11 cellular contexts compared by ENCODE assay signal in genomic region chr11:1917523-1918435, GRCh38. TPM values are rescaled to one million over a fixed set of nuclear protein-coding genes. Genes with fewer than 3 reads are reported as not detected.
DNase-seq lines count a peak whose midpoint lies in the region; ATAC-seq, FAIRE-seq and TF ChIP-seq lines count a peak whose summit lies in the region.
"Had no signal": no experiment of that assay in that cellular context is flagged by ENCODE, and none has a peak within 500 bp of the region (broad histone marks: within the 10 kb centered on the region; RNA-seq: fewer than 3 reads in every experiment).

No MANE protein-coding gene starts in this region.

- H4K8ac ChIP-seq in H1 (ENCODE audit: extremely low read depth, insufficient read depth, low read length), result peak overlapping the region; percentile 77

- no peak overlapping the region for H3K9ac ChIP-seq in HCT116 (ENCODE audit: low read length)
- no peak overlapping the region for H3K9ac ChIP-seq in H1 (replicated peaks in 1 of 4; ENCODE audit: extremely low read depth in 1 of 4, low read depth in 3 of 4, low read length in 3 of 4)

- RAD21 ChIA-PET in HCT116 (lab: Charles Lee; ENCODE audit: low non-redundant PET in 1 of 2, low total read pairs in 2 of 2, uncharacterized antibody in 2 of 2, unreplicated experiment in 2 of 2), result no interaction called here

- BruUV-seq in HCT116 (replicated peaks; lab: Mats Ljungman, UMichigan), result no TSS peak

- peaks cover 0 to 3% (median 0%) of the 10 kb centered on the region in 11 donors for H3K9me3 Mint-ChIP-seq in naive thymus-derived CD4-positive, alpha-beta T cell

- H3K36me3 Mint-ChIP-seq in naive thymus-derived CD4-positive, alpha-beta T cell, result peaks cover 0 to 7% (median 0%) of the 10 kb centered on the region in 5 donors

- no peak for TF ChIP-seq EP300 in H1 (IDR thresholded peaks at IDR 0.05; ENCODE audit: borderline replicate concordance in 1 of 2, low read depth in 2 of 2, low read length in 2 of 2)

- H3K27ac ChIP-seq in HCT116 (ENCODE audit: low read depth, low read length), result no peak overlapping the region
- H3K27ac ChIP-seq in H1 (ENCODE audit: low read depth, low read length), result no peak overlapping the region
- H3K27ac ChIP-seq in naive thymus-derived CD4-positive, alpha-beta T cell (ENCODE audit: low read depth, low read length), result no peak overlapping the region

- H3K9me3 ChIP-seq in HCT116 (ENCODE audit: control insufficient read depth in 1 of 2, insufficient read depth in 1 of 2, low read depth in 1 of 2, low read length in 2 of 2) (no peaks in the 10 kb centered on the region), H1 (ENCODE audit: insufficient read depth in 2 of 2, low read depth in 1 of 2, low read length in 1 of 2) (no peaks in the 10 kb centered on the region)
- H3K9me3 ChIP-seq in naive thymus-derived CD4-positive, alpha-beta T cell (ENCODE audit: control insufficient read depth in 2 of 3, low read length in 3 of 3), result no peaks in the 10 kb centered on the region

- H3K4me2 ChIP-seq in HCT116 (ENCODE audit: low read length) (no peak overlapping the region), H1 (ENCODE audit: insufficient read depth in 1 of 2, low read depth in 2 of 2, low read length in 2 of 2) (no peak overlapping the region)

- H3K79me1 ChIP-seq in H1 (ENCODE audit: low read depth, low read length), result no peaks in the 10 kb centered on the region

- H2BK20ac ChIP-seq in H1 (ENCODE audit: low read length), result no peak overlapping the region

- no peaks in the 10 kb centered on the region for H3K27me3 ChIP-seq in HCT116 (ENCODE audit: insufficient read depth, low read length)
- H3K27me3 ChIP-seq in H1 (replicated peaks in 1 of 4; ENCODE audit: control insufficient read depth in 3 of 4, extremely low read depth in 1 of 4, insufficient read depth in 3 of 4, low read length in 3 of 4), result no peaks in the 10 kb centered on the region
- no peaks in the 10 kb centered on the region for H3K27me3 ChIP-seq in naive thymus-derived CD4-positive, alpha-beta T cell (ENCODE audit: control insufficient read depth in 2 of 2, insufficient read depth in 2 of 2, low read length in 2 of 2)

- H4K20me1 ChIP-seq in HCT116 (ENCODE audit: insufficient read depth), result no peaks in the 10 kb centered on the region
- peaks cover 0 to 2% of the 10 kb centered on the region in 2 experiments for H4K20me1 ChIP-seq in H1 (replicated peaks in 1 of 2; ENCODE audit: control insufficient read depth in 1 of 2, insufficient read depth in 2 of 2, low read length in 2 of 2)

- DNase-seq in AG09319 (ENCODE audit: extremely low read depth, low read depth) (no peak), HCT116 (ENCODE audit: low read depth, low spot score) (no peak), H1 (ENCODE audit: low read depth in 1 of 2, low spot score in 2 of 2) (no peak), NCI-H1092 (lab: John Stamatoyannopoulos, UW) (no peak)
- DNase-seq in naive thymus-derived CD4-positive, alpha-beta T cell, result peak in 1 of 9 donors; percentile 19
- DNase-seq: activated naive CD4-positive, alpha-beta T cell treated with anti-CD3 and anti-CD28 coated beads for 36 hours; stimulated activated CD4-positive, alpha-beta T cell treated with anti-CD3 and anti-CD28 coated beads, Interleukin-4, amount 100 ng/mL, for 1 hour had no signal

- no peak for FAIRE-seq in H1 (lab: Jason Lieb, UNC)

- H2BK12ac ChIP-seq in H1 (ENCODE audit: low read depth, low read length), result no peak overlapping the region

- H3K36me3 ChIP-seq in HCT116 (ENCODE audit: control insufficient read depth in 1 of 2, insufficient read depth in 2 of 2, low read length in 2 of 2) (no peaks in the 10 kb centered on the region), H1 (ENCODE audit: control insufficient read depth in 2 of 4, insufficient read depth in 4 of 4, low read length in 3 of 4) (no peaks in the 10 kb centered on the region)
- H3K36me3 ChIP-seq in naive thymus-derived CD4-positive, alpha-beta T cell (ENCODE audit: control insufficient read depth in 2 of 3, insufficient read depth in 3 of 3, low read length in 3 of 3), result no peaks in the 10 kb centered on the region

- H3K79me2 ChIP-seq in HCT116 (ENCODE audit: insufficient read depth, low read length), result no peaks in the 10 kb centered on the region
- no peaks in the 10 kb centered on the region for H3K79me2 ChIP-seq in H1 (ENCODE audit: control insufficient read depth in 1 of 2, insufficient read depth in 2 of 2, low read length in 2 of 2)

- H3K9me2 ChIP-seq in HCT116 (ENCODE audit: insufficient read depth), result no peaks in the 10 kb centered on the region

- H3K27me3 Mint-ChIP-seq in naive thymus-derived CD4-positive, alpha-beta T cell, result peaks cover 0 to 15% (median 11%) of the 10 kb centered on the region in 5 donors

- H2BK15ac ChIP-seq in H1 (ENCODE audit: low read length), result no peak overlapping the region

- no peak overlapping the region for H2BK5ac ChIP-seq in H1 (ENCODE audit: low read depth, low read length)

- H3K18ac ChIP-seq in H1 (ENCODE audit: extremely low read depth, low read length), result no peak overlapping the region

- TF ChIP-seq POLR2A in HCT116 (IDR thresholded peaks at IDR 0.05; ENCODE audit: borderline replicate concordance, extremely low read depth, insufficient read depth, insufficient read length) (no peak), H1 (IDR thresholded peaks at IDR 0.05; ENCODE audit: control extremely low read depth in 1 of 2, low read depth in 2 of 2, low read length in 2 of 2) (no peak)

- H3K4me1 ChIP-seq in HCT116 (ENCODE audit: control insufficient read depth in 1 of 2, insufficient read depth in 2 of 2, low read length in 2 of 2), result no peaks in the 10 kb centered on the region
- H3K4me1 ChIP-seq in H1 (replicated peaks in 1 of 4; ENCODE audit: control insufficient read depth in 3 of 4, insufficient read depth in 4 of 4, low read length in 3 of 4), result peaks cover 0 to 3% (median 3%) of the 10 kb centered on the region in 4 experiments; a peak in 4 of 7 replicates
- no peaks in the 10 kb centered on the region for H3K4me1 ChIP-seq in naive thymus-derived CD4-positive, alpha-beta T cell (ENCODE audit: control insufficient read depth in 2 of 2, insufficient read depth in 2 of 2, low read length in 2 of 2)

- H3K23me2 ChIP-seq in H1 (ENCODE audit: low read depth, low read length), result peaks cover 5% of the 10 kb centered on the region; the same call in 1 of the 2 replicates

- H3K4ac ChIP-seq in H1 (replicated peaks; ENCODE audit: insufficient read length, low read depth, low read length), result no peak overlapping the region

- H2AFZ ChIP-seq in HCT116 (ENCODE audit: low read depth, low read length, poor library complexity, severe bottlenecking) (no peak overlapping the region), H1 (ENCODE audit: low read length) (no peak overlapping the region)

- CTCF ChIA-PET in HCT116 (lab: Charles Lee), result interaction anchor here (1.7 kb wide), 1 partner anchor 36 kb away, joined by 7 read pairs; no protein-coding TSS in a partner anchor
- CTCF ChIA-PET in H1 (lab: Charles Lee; ENCODE audit: partially characterized antibody), result interaction anchor here (0.6 to 4.4 kb wide), 36 partner anchors 9 to 968 kb away, joined by 3 to 47 read pairs (median 4); partner anchors contain the start of genes PRR33 and SYT8
- CTCF ChIA-PET in naive thymus-derived CD4-positive, alpha-beta T cell (lab: Charles Lee), result interaction anchor here (1.1 to 1.6 kb wide), 2 partner anchors 27 to 36 kb away, joined by 5 read pairs; partner anchors contain the start of gene PRR33

- WGBS in H1 (ENCODE audit: extremely low coverage in 1 of 2, insufficient coverage in 1 of 2, insufficient read length in 1 of 2, insufficient replicate concordance in 2 of 2, low coverage in 1 of 2, low lambda C conversion rate in 2 of 2, missing lambda C conversion rate in 1 of 2), 2 experiments, result 81% methylated on average over 29 of the region's 34 CpGs; no CpG with 5 or more reads in 1 of the 2 experiments

- TF ChIP-seq RAD21 in HCT116 (IDR thresholded peaks at IDR 0.05; ENCODE audit: low read depth), result peak; percentile 26; the same call in 1 of the 2 replicates
- TF ChIP-seq RAD21 in H1 (IDR thresholded peaks at IDR 0.05 in 1 of 2, conservative IDR thresholded peaks at IDR 0.05 in 1 of 2; ENCODE audit: low read depth in 2 of 2, low read length in 2 of 2), result peak; percentile 52 to 68

- POLR2A ChIA-PET in HCT116 (lab: Charles Lee), result no interaction called here
- POLR2A ChIA-PET in H1 (lab: Charles Lee; ENCODE audit: partially characterized antibody), result no interaction called here
- POLR2A ChIA-PET in naive thymus-derived CD4-positive, alpha-beta T cell (lab: Charles Lee), result interaction anchor here (0.9 to 2.8 kb wide), 5 partner anchors 27 to 67 kb away, joined by 3 to 41 read pairs (median 9); partner anchors contain the start of genes LSP1 and PRR33

- TF ChIP-seq CTCF in AG09319 (IDR thresholded peaks at IDR 0.05; ENCODE audit: low read depth, low read length) (peak; percentile 28), HCT116 (IDR thresholded peaks at IDR 0.05 in 2 of 3, conservative IDR thresholded peaks at IDR 0.05 in 1 of 3; ENCODE audit: borderline replicate concordance in 1 of 3, insufficient read depth in 1 of 3, low read depth in 2 of 3, low read length in 2 of 3) (peak; percentile 26 to 65 (median 55); a peak in 5 of 6 replicates), H1 (IDR thresholded peaks at IDR 0.05; ENCODE audit: control extremely low read depth in 1 of 3, insufficient read depth in 1 of 3, low read depth in 1 of 3, low read length in 3 of 3) (peak; percentile 74 to 80 (median 77))

- H2BK120ac ChIP-seq in H1 (replicated peaks; ENCODE audit: low read depth, low read length), result no peak overlapping the region

- no peak overlapping the region for H3K4me3 Mint-ChIP-seq in naive thymus-derived CD4-positive, alpha-beta T cell
- H3K4me3 Mint-ChIP-seq: activated naive CD4-positive, alpha-beta T cell treated with anti-CD3 and anti-CD28 coated beads for 36 hours had no signal

- no peak overlapping the region for H3K56ac ChIP-seq in H1 (replicated peaks; ENCODE audit: insufficient read length, low read depth, low read length)

- peaks cover 8 to 32% (median 14%) of the 10 kb centered on the region in 7 donors for H3K4me1 Mint-ChIP-seq in naive thymus-derived CD4-positive, alpha-beta T cell

- no peak overlapping the region for H3K23ac ChIP-seq in H1 (ENCODE audit: insufficient read length)

- no peak overlapping the region for H4K5ac ChIP-seq in H1 (ENCODE audit: insufficient read length, low read depth, low read length)

- no peak overlapping the region for H2AK5ac ChIP-seq in H1 (ENCODE audit: low read depth, low read length)

- peak; percentile 71 for ATAC-seq in HCT116
- peak; percentile 50 for ATAC-seq in naive thymus-derived CD4-positive, alpha-beta T cell
- ATAC-seq in GM18498 (IDR thresholded peaks at IDR 0.05; ENCODE audit: unreplicated experiment), result no peak
- no peak for ATAC-seq in HG02970 (IDR thresholded peaks at IDR 0.05; ENCODE audit: low FRiP score, unreplicated experiment)
- ATAC-seq in GM21619 (IDR thresholded peaks at IDR 0.05; ENCODE audit: unreplicated experiment), result no peak

- H3K4me3 ChIP-seq in HCT116 (replicated peaks in 1 of 2; ENCODE audit: low read depth in 1 of 2, low read length in 2 of 2) (no peak overlapping the region), H1 (ENCODE audit: extremely low read depth in 1 of 4, insufficient read depth in 2 of 4, low read depth in 3 of 4, low read length in 4 of 4) (no peak overlapping the region)
- H3K4me3 ChIP-seq in naive thymus-derived CD4-positive, alpha-beta T cell (ENCODE audit: low read length), result no peak overlapping the region

- no peak overlapping the region for H3K14ac ChIP-seq in H1 (ENCODE audit: insufficient read length)

- intact Hi-C loops in HCT116 (cut with micrococcal nuclease), result loop anchor here (5.0 kb wide), 1 partner anchor 35 kb away; no protein-coding TSS in a partner anchor
- intact Hi-C loops in naive thymus-derived CD4-positive, alpha-beta T cell (cut with micrococcal nuclease), result loop anchor here (1.0 to 5.0 kb wide), 3 partner anchors 35 to 80 kb away; partner anchors contain the start of gene LSP1 (in 2 of the 2)

- H3K27ac Mint-ChIP-seq in naive thymus-derived CD4-positive, alpha-beta T cell, result peak overlapping the region in 1 of 9 donors; percentile 5
- H3K27ac Mint-ChIP-seq: activated naive CD4-positive, alpha-beta T cell treated with anti-CD3 and anti-CD28 coated beads for 36 hours had no signal

- H4K91ac ChIP-seq in H1 (replicated peaks; ENCODE audit: insufficient read length, low read length), result no peak overlapping the region

RNA-seq across cellular contexts. Expression of gene TNNT3, which starts 1.7 kb away (rescaled TPM):
- 0.71 TPM for total RNA-seq in HCT116 (2021; ENCODE audit: unreplicated experiment)
- polyA plus RNA-seq in HCT116 (2012), result 0.05 TPM in 1 of 2 replicates, not detected in the other
- not detected in 2 replicates for total RNA-seq in H1 (2021; fragmentation: NEBNext Ultra II Directional; extraction: Animal tissue kit (Norgen Biotek cat#: 25700))
- not detected in 2 replicates for polyA plus RNA-seq in H1 (2011; rRNA removed)
- not detected for polyA plus RNA-seq in H1 (2011; cell fraction: cytosol; rRNA removed)
- not detected for polyA plus RNA-seq in H1 (2011; cell fraction: nucleus; rRNA removed)
- polyA plus RNA-seq in H1 (2012, experiment 1 of 2), result not detected in 4 replicates
- not detected for polyA plus RNA-seq in H1 (2012, experiment 2 of 2)
- polyA plus RNA-seq in H1 (2013, experiment 1 of 2), result 0.14 TPM
- polyA plus RNA-seq in H1 (2013, experiment 2 of 2), result not detected
- not detected in 2 replicates for polyA minus RNA-seq in H1 (2011; rRNA and poly(A)+ RNA removed)
- polyA minus RNA-seq in H1 (2011; cell fraction: cytosol; rRNA and poly(A)+ RNA removed), result not detected
- not detected for polyA minus RNA-seq in H1 (2011; cell fraction: nucleus; rRNA and poly(A)+ RNA removed)
- 10 to 100 TPM in 4 of 5 experiments, 1 to 10 TPM in 1; 9.8 to 37.1 (median 19.7) TPM for total RNA-seq in naive thymus-derived CD4-positive, alpha-beta T cell
- polyA plus RNA-seq in naive thymus-derived CD4-positive, alpha-beta T cell, result under 1 TPM in 1 of 2 donors, not detected in 1; 0.31 TPM

RNA-seq across cellular contexts. Expression of gene PRR33, which starts 26.1 kb away (rescaled TPM):
- total RNA-seq in HCT116 (2021; ENCODE audit: unreplicated experiment), result not detected
- 0.03 TPM in 1 of 2 replicates, not detected in the other for polyA plus RNA-seq in HCT116 (2012)
- not detected in 2 replicates for total RNA-seq in H1 (2021; fragmentation: NEBNext Ultra II Directional; extraction: Animal tissue kit (Norgen Biotek cat#: 25700))
- polyA plus RNA-seq in H1 (2011; rRNA removed), result 0.02 and 0.08 TPM in 2 replicates
- polyA plus RNA-seq in H1 (2011; cell fraction: cytosol; rRNA removed), result 0.03 TPM
- 0.04 TPM for polyA plus RNA-seq in H1 (2011; cell fraction: nucleus; rRNA removed)
- polyA plus RNA-seq in H1 (2012, experiment 1 of 2), result 0.06 TPM in 1 of 4 replicates, not detected in the others
- polyA plus RNA-seq in H1 (2012, experiment 2 of 2), result not detected
- 0.02 TPM for polyA plus RNA-seq in H1 (2013, experiment 1 of 2)
- 0.02 TPM for polyA plus RNA-seq in H1 (2013, experiment 2 of 2)
- polyA minus RNA-seq in H1 (2011; rRNA and poly(A)+ RNA removed), result not detected in 2 replicates
- polyA minus RNA-seq in H1 (2011; cell fraction: cytosol; rRNA and poly(A)+ RNA removed), result not detected
- not detected for polyA minus RNA-seq in H1 (2011; cell fraction: nucleus; rRNA and poly(A)+ RNA removed)
- under 1 TPM in 2 of 5 experiments, not detected in 3; 0.07 to 0.10 TPM for total RNA-seq in naive thymus-derived CD4-positive, alpha-beta T cell
- polyA plus RNA-seq in naive thymus-derived CD4-positive, alpha-beta T cell, result under 1 TPM in 1 of 2 donors, not detected in 1; 0.17 TPM
- total RNA-seq: OCI-LY7 had no signal

RNA-seq across cellular contexts. Expression of gene MRPL23, which starts 29.4 kb away (rescaled TPM):
- total RNA-seq in HCT116 (2021; ENCODE audit: unreplicated experiment), result 109 TPM
- 120 and 124 TPM in 2 replicates for polyA plus RNA-seq in HCT116 (2012)
- 86.0 and 86.4 TPM in 2 replicates for total RNA-seq in H1 (2021; fragmentation: NEBNext Ultra II Directional; extraction: Animal tissue kit (Norgen Biotek cat#: 25700))
- 244 and 281 TPM in 2 replicates for polyA plus RNA-seq in H1 (2011; rRNA removed)
- 212 TPM for polyA plus RNA-seq in H1 (2011; cell fraction: cytosol; rRNA removed)
- 155 TPM for polyA plus RNA-seq in H1 (2011; cell fraction: nucleus; rRNA removed)
- polyA plus RNA-seq in H1 (2012, experiment 1 of 2), result 93.5 to 140 TPM (median 122 TPM) in 4 replicates
- polyA plus RNA-seq in H1 (2012, experiment 2 of 2), result 130 TPM
- 104 TPM for polyA plus RNA-seq in H1 (2013, experiment 1 of 2)
- 109 TPM for polyA plus RNA-seq in H1 (2013, experiment 2 of 2)
- polyA minus RNA-seq in H1 (2011; rRNA and poly(A)+ RNA removed), result 35.1 and 53.0 TPM in 2 replicates
- polyA minus RNA-seq in H1 (2011; cell fraction: cytosol; rRNA and poly(A)+ RNA removed), result 58.9 TPM
- 60.1 TPM for polyA minus RNA-seq in H1 (2011; cell fraction: nucleus; rRNA and poly(A)+ RNA removed)
- 10 to 100 TPM; 43.8 to 54.8 (median 50.4) TPM for total RNA-seq in naive thymus-derived CD4-positive, alpha-beta T cell
- 10 to 100 TPM; 11.3 to 17.0 TPM for polyA plus RNA-seq in naive thymus-derived CD4-positive, alpha-beta T cell

Comparison
In these comparisons a context has a peak if more than half of its experiments do, and no peak if none do; other contexts are left out.
1. ATAC-seq: peak in HCT116 (single experiment) and naive thymus-derived CD4-positive, alpha-beta T cell (single experiment); none in GM18498 (single experiment), HG02970 (single experiment) and GM21619 (single experiment).
2. Peak in every context shown above with its lines, with median percentiles within 50 percentile points of each other: CTCF ChIP-seq.